7 cellular contexts compared by ENCODE assay signal in genomic region chr5:176646707-176647029, GRCh38. TPM values are rescaled to one million over a fixed set of nuclear protein-coding genes. Genes with fewer than 3 reads are reported as not detected.
A peak's percentile ranks its signal among the peaks of the same experiment; 100 is the strongest.
DNase-seq lines count a peak whose midpoint lies in the region; ATAC-seq and TF ChIP-seq lines count a peak whose summit lies in the region.

No MANE protein-coding gene starts in this region.

- DNase-seq in HL-60 (ENCODE audit: low read depth in 1 of 2, low spot score in 1 of 2) (no peak), neuronal stem cell (ENCODE audit: low spot score) (no peak), AML-193 (lab: John Stamatoyannopoulos, UW) (no peak), NCI-H2107 (lab: John Stamatoyannopoulos, UW) (no peak)
- no peak for DNase-seq in stimulated activated naive CD4-positive, alpha-beta T cell (lab: John Stamatoyannopoulos, UW)

- H3K36me3 ChIP-seq in neuronal stem cell (replicated peaks in 1 of 2; ENCODE audit: control insufficient read depth in 2 of 2, insufficient read depth in 2 of 2, low read length in 2 of 2): no peaks in the 10 kb centered on the region

- H3K27me3 ChIP-seq in HL-60 (ENCODE audit: insufficient read depth, poor library complexity, severe bottlenecking) (no peaks in the 10 kb centered on the region), neuronal stem cell (ENCODE audit: control insufficient read depth in 3 of 3, insufficient read depth in 3 of 3, low read depth in 1 of 3, low read length in 3 of 3) (peaks cover 0 to 45% (median 4%) of the 10 kb centered on the region in 3 experiments)

- H3K4me3 ChIP-seq in HL-60 (replicated peaks; ENCODE audit: insufficient read depth, low read length) (peak overlapping the region; percentile 30), neuronal stem cell (ENCODE audit: low read length in 2 of 2) (peak overlapping the region in 1 of 2 donors; percentile 51)

- peak overlapping the region; percentile 93 for H4K8ac ChIP-seq in neuronal stem cell (ENCODE audit: low read depth, low read length)

- H2BK12ac ChIP-seq in neuronal stem cell (ENCODE audit: low read length): no peak overlapping the region

- peak overlapping the region; percentile 47 for H3K4me2 ChIP-seq in neuronal stem cell (ENCODE audit: insufficient read depth, low read length, poor library complexity, severe bottlenecking)

- H3K18ac ChIP-seq in neuronal stem cell (ENCODE audit: low read length): peak overlapping the region; percentile 96

- H4K91ac ChIP-seq in neuronal stem cell (ENCODE audit: low read depth, low read length, poor library complexity): peak overlapping the region; percentile 89

- H3K27ac ChIP-seq in HL-60 (replicated peaks) (no peak overlapping the region), cingulate gyrus (ENCODE audit: low read depth, low read length) (peak overlapping the region; percentile 79), neuronal stem cell (replicated peaks; ENCODE audit: low read length) (no peak overlapping the region)

- H3K14ac ChIP-seq in neuronal stem cell (ENCODE audit: low read length): no peak overlapping the region

- peak overlapping the region; percentile 53 for H2BK15ac ChIP-seq in neuronal stem cell (ENCODE audit: low read length)

- no peak overlapping the region for H2BK120ac ChIP-seq in neuronal stem cell (ENCODE audit: low read depth, low read length)

- peak; percentile 1 for ATAC-seq in GM19438 (IDR thresholded peaks at IDR 0.05; ENCODE audit: low read depth, unreplicated experiment)

- H3K9me3 ChIP-seq in neuronal stem cell (replicated peaks in 1 of 2; ENCODE audit: control insufficient read depth in 2 of 2, insufficient read depth in 1 of 2, low read depth in 1 of 2, low read length in 2 of 2): no peaks in the 10 kb centered on the region

- peaks cover 5% of the 10 kb centered on the region for H3K79me1 ChIP-seq in neuronal stem cell (ENCODE audit: low read depth, low read length)

- peak overlapping the region; percentile 68 for H3K23ac ChIP-seq in neuronal stem cell (ENCODE audit: low read depth, low read length, poor library complexity)

- peak overlapping the region; percentile 6 for H2AK5ac ChIP-seq in neuronal stem cell (ENCODE audit: low read depth, low read length)

- H3K4ac ChIP-seq in neuronal stem cell (ENCODE audit: low read length): peak overlapping the region; percentile 93

- TF ChIP-seq CTCF in HL-60 (IDR thresholded peaks at IDR 0.05; ENCODE audit: insufficient read depth, low read length): no peak

- H2BK5ac ChIP-seq in neuronal stem cell (ENCODE audit: low read length): peak overlapping the region; percentile 80

- peak overlapping the region; percentile 78 for H3K9ac ChIP-seq in neuronal stem cell (ENCODE audit: low read depth, low read length, poor library complexity)

- no CpG with 5 or more reads among the region's 11 CpGs for WGBS in neuronal stem cell (ENCODE audit: extremely low coverage in 2 of 2, insufficient read length in 2 of 2, insufficient replicate concordance in 1 of 2), 2 donors

- peak overlapping the region; percentile 92 for H2AFZ ChIP-seq in neuronal stem cell (ENCODE audit: low read length)

- H3K4me1 ChIP-seq in neuronal stem cell (ENCODE audit: control insufficient read depth in 2 of 2, insufficient read depth in 1 of 2, low read depth in 1 of 2, low read length in 2 of 2): peaks cover 4 to 19% of the 10 kb centered on the region in 2 donors

RNA-seq across cellular contexts. Expression of gene TSPAN17, which starts 0.6 kb away (rescaled TPM):
- 24.8 TPM for polyA plus RNA-seq in neuronal stem cell (2013, experiment 1 of 2)
- 23.4 TPM for polyA plus RNA-seq in neuronal stem cell (2013, experiment 2 of 2)

RNA-seq across cellular contexts. Expression of gene EIF4E1B, which starts 16.2 kb away (rescaled TPM):
- polyA plus RNA-seq in neuronal stem cell (2013, experiment 1 of 2): 0.01 TPM
- polyA plus RNA-seq in neuronal stem cell (2013, experiment 2 of 2): 0.03 TPM

RNA-seq across cellular contexts. Expression of gene SNCB, which starts 16.3 kb away (rescaled TPM):
- polyA plus RNA-seq in neuronal stem cell (2013, experiment 1 of 2): 0.26 TPM
- polyA plus RNA-seq in neuronal stem cell (2013, experiment 2 of 2): 0.39 TPM

RNA-seq across cellular contexts. Expression of gene GPRIN1, which starts 36.7 kb away (rescaled TPM):
- polyA plus RNA-seq in neuronal stem cell (2013, experiment 1 of 2): 2.5 TPM
- polyA plus RNA-seq in neuronal stem cell (2013, experiment 2 of 2): 2.3 TPM
